1 cellular context compared by ENCODE assay signal in genomic region chr3:129315386-129315991, GRCh38.
TF ChIP-seq lines count a peak whose summit lies in the region.

No MANE protein-coding gene starts in this region.

TF ChIP-seq in HEK293, 187 proteins besides CTCF, POLR2A, EP300 and RAD21 (continued from another document):
- TF ChIP-seq PRDM10 (tag by site-specific recombination; IDR thresholded peaks at IDR 0.05) (no peak), ZNF302 (tag by site-specific recombination; IDR thresholded peaks at IDR 0.05; ENCODE audit: low read depth) (no peak), ZNF768 (tag by site-specific recombination; IDR thresholded peaks at IDR 0.05) (no peak), ZSCAN5A (tag by site-specific recombination; IDR thresholded peaks at IDR 0.05) (no peak), ZNF776 (tag by site-specific recombination; IDR thresholded peaks at IDR 0.05; ENCODE audit: borderline replicate concordance) (no peak), ZXDB (tag by site-specific recombination; IDR thresholded peaks at IDR 0.05) (no peak), ZNF112 (tag by site-specific recombination; IDR thresholded peaks at IDR 0.05) (no peak), ZNF571 (tag by site-specific recombination; IDR thresholded peaks at IDR 0.05) (no peak)
